8 cellular contexts compared by ENCODE assay signal in genomic region chr1:117366982-117367768, GRCh38. TPM values are rescaled to one million over a fixed set of nuclear protein-coding genes. Genes with fewer than 3 reads are reported as not detected.
DNase-seq lines count a peak whose midpoint lies in the region; ATAC-seq and TF ChIP-seq lines count a peak whose summit lies in the region.

MAN1A2 (plus strand) TSS chr1:117367449; CDS start chr1:117368184, 735 bp downstream.

- H3K27me3 Mint-ChIP-seq in activated naive CD8-positive, alpha-beta T cell treated with anti-CD3 and anti-CD28 coated beads for 36 hours, result no peaks in the 10 kb centered on the region
- peaks cover 12% of the 10 kb centered on the region for H3K27me3 Mint-ChIP-seq in glutamatergic neuron (ENCODE audit: unreplicated experiment)

- no peaks in the 10 kb centered on the region for H3K9me3 Mint-ChIP-seq in activated naive CD8-positive, alpha-beta T cell treated with anti-CD3 and anti-CD28 coated beads for 36 hours
- peaks cover 13% of the 10 kb centered on the region for H3K9me3 Mint-ChIP-seq in glutamatergic neuron (ENCODE audit: unreplicated experiment)

- H2AFZ ChIP-seq in KMS-11 (ENCODE audit: low read depth), result peak within 1 kb of the TSS; percentile 71

- H3K79me2 ChIP-seq in KMS-11 (ENCODE audit: insufficient read depth, low read depth), result peaks cover 56% of the 10 kb centered on the region

- H3K4me1 ChIP-seq in KMS-11 (ENCODE audit: low read depth, poor library complexity, severe bottlenecking) (peaks cover 26% of the 10 kb centered on the region), ovary (ENCODE audit: insufficient read depth) (peaks cover 6% of the 10 kb centered on the region), thyroid gland (peaks cover 32 to 45% of the 10 kb centered on the region in 2 donors)

- peak within 1 kb of the TSS; percentile 96 for H3K27ac Mint-ChIP-seq in activated naive CD8-positive, alpha-beta T cell treated with anti-CD3 and anti-CD28 coated beads for 36 hours
- peak within 1 kb of the TSS; percentile 99 for H3K27ac Mint-ChIP-seq in glutamatergic neuron (ENCODE audit: unreplicated experiment)

- H3K9me3 ChIP-seq in ovary, result no peaks in the 10 kb centered on the region
- no peaks in the 10 kb centered on the region for H3K9me3 ChIP-seq in thyroid gland

- H3K9ac ChIP-seq in KMS-11, result peak within 1 kb of the TSS; percentile 82

- peak within 1 kb of the TSS; percentile 90 for H3K4me3 Mint-ChIP-seq in activated naive CD8-positive, alpha-beta T cell treated with anti-CD3 and anti-CD28 coated beads for 36 hours
- H3K4me3 Mint-ChIP-seq in glutamatergic neuron (ENCODE audit: unreplicated experiment), result peak within 1 kb of the TSS; percentile 98

- no peaks in the 10 kb centered on the region for H4K20me1 ChIP-seq in KMS-11 (ENCODE audit: insufficient read depth)

- TF ChIP-seq CTCF in KMS-11 (conservative IDR thresholded peaks at IDR 0.05; ENCODE audit: low read depth, low read length) (no peak), glutamatergic neuron (IDR thresholded peaks at IDR 0.05; ENCODE audit: partially characterized antibody, unreplicated experiment) (no peak), ovary (IDR thresholded peaks at IDR 0.05) (peak in 1 of 3 donors; percentile 30), thyroid gland (IDR thresholded peaks at IDR 0.05) (peak in 1 of 6 experiments; percentile 22)

- intact Hi-C loops in ovary (cut with DNase I) (loop anchor here in 2 of 4 donors (10.0 kb wide), 2 partner anchors 388 to 992 kb away; partner anchors contain the start of gene ATP1A1 (in 1 of the 2)), thyroid gland (cut with DNase I) (no loop called here)

- WGBS in ovary, 3 donors, result 0 to 1% (median 1%) methylated on average over 51 to 91 of the region's 93 CpGs
- WGBS in thyroid gland, 2 donors, result 1% methylated on average over 23 to 36 of the region's 93 CpGs

- H3K4me1 Mint-ChIP-seq in activated naive CD8-positive, alpha-beta T cell treated with anti-CD3 and anti-CD28 coated beads for 36 hours, result peaks cover 56% of the 10 kb centered on the region
- peaks cover 31% of the 10 kb centered on the region for H3K4me1 Mint-ChIP-seq in glutamatergic neuron (ENCODE audit: low read depth, unreplicated experiment)

- no peak for TF ChIP-seq EP300 in ovary (IDR thresholded peaks at IDR 0.05)

- TF ChIP-seq POLR2A in ovary (IDR thresholded peaks at IDR 0.05) (peak; percentile 80), thyroid gland (IDR thresholded peaks at IDR 0.05) (peak; percentile 3 to 94)

- no peaks in the 10 kb centered on the region for H3K36me3 Mint-ChIP-seq in activated naive CD8-positive, alpha-beta T cell treated with anti-CD3 and anti-CD28 coated beads for 36 hours
- H3K36me3 Mint-ChIP-seq in glutamatergic neuron (ENCODE audit: unreplicated experiment), result no peaks in the 10 kb centered on the region

- ATAC-seq in GM21723 (IDR thresholded peaks at IDR 0.05; ENCODE audit: unreplicated experiment), result peak; percentile 66

- H3K27ac ChIP-seq in KMS-11, result peak within 1 kb of the TSS; percentile 92
- H3K27ac ChIP-seq in ovary, result peak within 1 kb of the TSS; percentile 96 to 99
- peak within 1 kb of the TSS; percentile 95 to 97 (median 96) for H3K27ac ChIP-seq in thyroid gland

- H3K36me3 ChIP-seq in KMS-11 (ENCODE audit: insufficient read depth) (no peaks in the 10 kb centered on the region), ovary (no peaks in the 10 kb centered on the region), thyroid gland (no peaks in the 10 kb centered on the region)

- no peaks in the 10 kb centered on the region for H3K27me3 ChIP-seq in KMS-11 (ENCODE audit: insufficient read depth, low read depth)
- H3K27me3 ChIP-seq in ovary, result no peaks in the 10 kb centered on the region
- H3K27me3 ChIP-seq in thyroid gland, result no peaks in the 10 kb centered on the region

- no peak within 1 kb of the TSS for H3K4me3 ChIP-seq in KMS-11 (IDR thresholded peaks at IDR 0.05; ENCODE audit: insufficient read depth, low read depth, low read length)
- peak within 1 kb of the TSS; percentile 65 for H3K4me3 ChIP-seq in ovary
- peak within 1 kb of the TSS; percentile 3 to 73 (median 26) for H3K4me3 ChIP-seq in thyroid gland (replicated peaks in 1 of 3)

- peak within 1 kb of the TSS; percentile 84 for H3K4me2 ChIP-seq in KMS-11

- DNase-seq in ELR (ENCODE audit: low read depth) (peak; percentile 78), SKM-1 (lab: John Stamatoyannopoulos, UW; ENCODE audit: unreplicated experiment) (peak; percentile 68), glutamatergic neuron (peak; percentile 77), ovary (peak; percentile 86 to 89 (median 88)), thyroid gland (peak; percentile 94 to 95)
- peak; percentile 79 for DNase-seq in activated naive CD8-positive, alpha-beta T cell treated with anti-CD3 and anti-CD28 coated beads for 36 hours

RNA-seq across cellular contexts. Expression of gene MAN1A2, which starts in this region (rescaled TPM):
- 10 to 100 TPM; 17.0 to 18.3 TPM for total RNA-seq in activated naive CD8-positive, alpha-beta T cell treated with anti-CD3 and anti-CD28 coated beads for 36 hours
- total RNA-seq in glutamatergic neuron (ENCODE audit: unreplicated experiment), result 31.8 TPM
- total RNA-seq in ovary, result 10 to 100 TPM; 25.9 to 59.9 (median 48.1) TPM
- 10 to 100 TPM in 1 of 2 donors, 1 to 10 TPM in 1; 9.3 to 20.8 TPM for polyA plus RNA-seq in ovary
- total RNA-seq in thyroid gland, result 10 to 100 TPM; 55.0 to 84.2 (median 79.8) TPM
